In the genomic region with DNA sequence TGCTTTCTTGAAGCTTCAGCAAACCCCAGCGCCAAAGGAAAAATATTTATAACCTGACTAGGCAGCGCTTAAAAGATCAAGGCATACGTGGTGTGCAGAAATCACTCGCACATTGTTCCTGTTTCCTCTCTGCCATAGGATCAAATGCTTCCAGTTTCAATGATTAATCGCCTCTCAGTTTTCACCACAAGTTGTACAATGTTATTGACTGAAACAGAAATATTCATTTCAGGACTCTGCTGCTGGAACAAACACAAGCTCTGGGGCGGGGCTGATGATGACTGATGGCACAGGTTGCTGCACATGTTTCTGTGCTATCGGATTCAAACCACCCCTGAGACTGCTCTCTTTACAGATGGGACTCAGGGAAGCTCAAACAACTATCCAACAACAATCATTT, we compare ENCODE assay signal across 8 cellular contexts.
DNase-seq lines count a peak whose midpoint lies in the region; ATAC-seq and TF ChIP-seq lines count a peak whose summit lies in the region.

No MANE protein-coding gene starts in this region.

- TF ChIP-seq CTCF in nephron progenitor cell (IDR thresholded peaks at IDR 0.05) (no peak), SK-N-SH (IDR thresholded peaks at IDR 0.05) (no peak), gastrocnemius medialis (IDR thresholded peaks at IDR 0.05 in 4 of 5, conservative IDR thresholded peaks at IDR 0.05 in 1 of 5) (no peak), endodermal cell (conservative IDR thresholded peaks at IDR 0.05) (no peak)

- no peak for TF ChIP-seq RAD21 in SK-N-SH (IDR thresholded peaks at IDR 0.05; ENCODE audit: low read length)

- H3K36me3 ChIP-seq in SJCRH30 (no peaks in the 10 kb centered on the region), SK-N-SH (replicated peaks in 1 of 2; ENCODE audit: control insufficient read depth in 1 of 2, insufficient read depth in 2 of 2, low read length in 1 of 2) (no peaks in the 10 kb centered on the region), gastrocnemius medialis (no peaks in the 10 kb centered on the region), endodermal cell (ENCODE audit: control insufficient read depth, insufficient read depth, low read length) (no peaks in the 10 kb centered on the region)

- POLR2A ChIA-PET in SK-N-SH (lab: Yijun Ruan, JAX) = no interaction called here

- no peak for TF ChIP-seq EP300 in SK-N-SH (IDR thresholded peaks at IDR 0.05; ENCODE audit: borderline replicate concordance in 1 of 2, low read depth in 1 of 2, low read length in 1 of 2)

- no peaks in the 10 kb centered on the region for H3K36me3 Mint-ChIP-seq in nephron progenitor cell (ENCODE audit: low read depth)
- H3K36me3 Mint-ChIP-seq in endodermal cell (ENCODE audit: low read depth) = no peaks in the 10 kb centered on the region

- peak overlapping the region; percentile 87 for H3K27ac Mint-ChIP-seq in nephron progenitor cell
- H3K27ac Mint-ChIP-seq in endodermal cell = no peak overlapping the region

- no peak overlapping the region for H2AFZ ChIP-seq in SK-N-SH (ENCODE audit: low read depth)

- intact Hi-C loops in gastrocnemius medialis (cut with DNase I; ENCODE audit: low total_unique reads) = no loop called here

- H3K27me3 Mint-ChIP-seq in nephron progenitor cell (ENCODE audit: low read depth, poor library complexity) (no peaks in the 10 kb centered on the region), endodermal cell (ENCODE audit: insufficient read depth) (peaks cover 2% of the 10 kb centered on the region)

- DNase-seq in SJCRH30 (peak in 1 of 2 experiments; percentile 56), nephron progenitor cell (no peak), SK-N-SH (no peak), gastrocnemius medialis (no peak), endodermal cell (no peak), COLO668 (lab: John Stamatoyannopoulos, UW; ENCODE audit: unreplicated experiment) (no peak)

- ATAC-seq in GM18868 (IDR thresholded peaks at IDR 0.05; ENCODE audit: unreplicated experiment) (peak; percentile 92), HG02763 (IDR thresholded peaks at IDR 0.05; ENCODE audit: unreplicated experiment) (peak; percentile 77), gastrocnemius medialis (no peak)

- CTCF ChIA-PET in SK-N-SH (lab: Yijun Ruan, JAX) = interaction anchor here (1.1 kb wide), 1 partner anchor 54 kb away, joined by 3 read pairs; no protein-coding TSS in a partner anchor

- H3K79me2 ChIP-seq in SK-N-SH (ENCODE audit: insufficient read depth) = no peaks in the 10 kb centered on the region

- peaks cover 15% of the 10 kb centered on the region for H3K9me3 Mint-ChIP-seq in nephron progenitor cell
- peaks cover 6% of the 10 kb centered on the region for H3K9me3 Mint-ChIP-seq in endodermal cell

- H3K9me3 ChIP-seq in SJCRH30 (replicated peaks) (0 out of 2 replicates have a peak, but pooled peaks cover 2% of the 10 kb centered on the region), SK-N-SH (no peaks in the 10 kb centered on the region), gastrocnemius medialis (peaks cover 0 to 3% (median 0%) of the 10 kb centered on the region in 3 donors), endodermal cell (ENCODE audit: control insufficient read depth, low read length) (no peaks in the 10 kb centered on the region)

- no peak overlapping the region for H3K9ac ChIP-seq in SK-N-SH
- no peak overlapping the region for H3K9ac ChIP-seq in endodermal cell (ENCODE audit: extremely low read depth, low read length, poor library complexity, severe bottlenecking)

- in situ Hi-C loops in gastrocnemius medialis (cut with MboI; ENCODE audit: low sequenced_read_pairs in 4 of 4) = no loop called here

- no peak overlapping the region for H3K4me2 ChIP-seq in SK-N-SH

- H3F3A ChIP-seq in SK-N-SH (replicated peaks; ENCODE audit: insufficient read depth) = no peaks in the 10 kb centered on the region

- H4K20me1 ChIP-seq in SK-N-SH (ENCODE audit: insufficient read depth) = no peaks in the 10 kb centered on the region

- H3K4me1 Mint-ChIP-seq in nephron progenitor cell (peaks cover 62% of the 10 kb centered on the region), endodermal cell (no peaks in the 10 kb centered on the region)

- H3K4me3 Mint-ChIP-seq in nephron progenitor cell = peak overlapping the region; percentile 36
- H3K4me3 Mint-ChIP-seq in endodermal cell = no peak overlapping the region

- H3K27ac ChIP-seq in SJCRH30 (peak overlapping the region; percentile 74), SK-N-SH (ENCODE audit: low read depth in 2 of 2, low read length in 1 of 2) (no peak overlapping the region), gastrocnemius medialis (no peak overlapping the region), endodermal cell (ENCODE audit: low read depth, low read length) (no peak overlapping the region)

- H3K4me3 ChIP-seq in SJCRH30 = peak overlapping the region; percentile 10; the same call in 1 of the 2 replicates
- H3K4me3 ChIP-seq in SK-N-SH (ENCODE audit: low read depth in 2 of 2, low read length in 1 of 2) = no peak overlapping the region
- H3K4me3 ChIP-seq in gastrocnemius medialis = no peak overlapping the region
- no peak overlapping the region for H3K4me3 ChIP-seq in endodermal cell (ENCODE audit: low read length)

- no peaks in the 10 kb centered on the region for H3K9me2 ChIP-seq in SK-N-SH

- TF ChIP-seq POLR2A in gastrocnemius medialis (IDR thresholded peaks at IDR 0.05) = no peak

- WGBS in SK-N-SH (ENCODE audit: low lambda C conversion rate) = 66% methylated on average over 7 of the region's 7 CpGs
- WGBS in endodermal cell (ENCODE audit: insufficient coverage in 1 of 2, insufficient read length in 1 of 2), 2 experiments = 93% methylated on average over 7 of the region's 7 CpGs

- H3K4me1 ChIP-seq in SJCRH30 (peaks cover 29% of the 10 kb centered on the region), SK-N-SH (ENCODE audit: control insufficient read depth in 1 of 2, insufficient read depth in 2 of 2, low read depth in 1 of 2, low read length in 1 of 2) (no peaks in the 10 kb centered on the region), gastrocnemius medialis (no peaks in the 10 kb centered on the region), endodermal cell (ENCODE audit: control insufficient read depth, insufficient read depth, low read length) (no peaks in the 10 kb centered on the region)

- H3K27me3 ChIP-seq in SJCRH30 (peaks cover 4% of the 10 kb centered on the region; the same call in 1 of the 2 replicates), SK-N-SH (ENCODE audit: insufficient read depth) (peaks cover 4% of the 10 kb centered on the region), gastrocnemius medialis (peaks cover 12 to 22% (median 17%) of the 10 kb centered on the region in 3 donors), endodermal cell (ENCODE audit: control insufficient read depth, insufficient read depth, low read length, poor library complexity, severe bottlenecking) (no peaks in the 10 kb centered on the region)

TF ChIP-seq in SK-N-SH, 30 proteins besides CTCF, POLR2A, EP300 and RAD21:
- TF ChIP-seq, protein P1, sequence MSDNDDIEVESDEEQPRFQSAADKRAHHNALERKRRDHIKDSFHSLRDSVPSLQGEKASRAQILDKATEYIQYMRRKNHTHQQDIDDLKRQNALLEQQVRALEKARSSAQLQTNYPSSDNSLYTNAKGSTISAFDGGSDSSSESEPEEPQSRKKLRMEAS (IDR thresholded peaks at IDR 0.05; ENCODE audit: low read depth) = no peak
- no peak for TF ChIP-seq NRF1 (IDR thresholded peaks at IDR 0.05; ENCODE audit: low read depth, low read length)
- TF ChIP-seq, protein P2, sequence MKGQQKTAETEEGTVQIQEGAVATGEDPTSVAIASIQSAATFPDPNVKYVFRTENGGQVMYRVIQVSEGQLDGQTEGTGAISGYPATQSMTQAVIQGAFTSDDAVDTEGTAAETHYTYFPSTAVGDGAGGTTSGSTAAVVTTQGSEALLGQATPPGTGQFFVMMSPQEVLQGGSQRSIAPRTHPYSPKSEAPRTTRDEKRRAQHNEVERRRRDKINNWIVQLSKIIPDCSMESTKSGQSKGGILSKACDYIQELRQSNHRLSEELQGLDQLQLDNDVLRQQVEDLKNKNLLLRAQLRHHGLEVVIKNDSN (IDR thresholded peaks at IDR 0.05; ENCODE audit: borderline replicate concordance, low read depth) = no peak
- no peak for TF ChIP-seq FOSL2 (IDR thresholded peaks at IDR 0.05; ENCODE audit: borderline replicate concordance, low read depth)
- TF ChIP-seq REST (IDR thresholded peaks at IDR 0.05; ENCODE audit: low read depth, low read length) = no peak
- no peak for TF ChIP-seq FOXJ3 (CRISPR knock-in tag; IDR thresholded peaks at IDR 0.05)
- no peak for TF ChIP-seq SIN3A (IDR thresholded peaks at IDR 0.05; ENCODE audit: borderline replicate concordance, low read depth, low read length)
- no peak for TF ChIP-seq MEF2A (IDR thresholded peaks at IDR 0.05; ENCODE audit: borderline replicate concordance, low read depth)
- no peak for TF ChIP-seq TAF1 (IDR thresholded peaks at IDR 0.05; ENCODE audit: borderline replicate concordance, low read depth, low read length)
- TF ChIP-seq TEAD4 (IDR thresholded peaks at IDR 0.05; ENCODE audit: borderline replicate concordance, insufficient read depth) = no peak
- TF ChIP-seq SMC3 (IDR thresholded peaks at IDR 0.05; ENCODE audit: low read depth, low read length) = no peak
- no peak for TF ChIP-seq JUND (IDR thresholded peaks at IDR 0.05)
- TF ChIP-seq MXI1 (IDR thresholded peaks at IDR 0.05; ENCODE audit: low read depth, low read length) = no peak

Comparison
In these comparisons a context has a peak if more than half of its experiments do, and no peak if none do; other contexts are left out.
1. ATAC-seq: peak in GM18868 (single experiment) and HG02763 (single experiment); none in gastrocnemius medialis (0 of 2).